ENCODE assay signal across 8 cellular contexts in genomic region chr2:19955544-19956422, GRCh38. TPM values are rescaled to one million over a fixed set of nuclear protein-coding genes. Genes with fewer than 3 reads are reported as not detected.
DNase-seq lines count a peak whose midpoint lies in the region; ATAC-seq and TF ChIP-seq lines count a peak whose summit lies in the region.

No MANE protein-coding gene starts in this region.

- intact Hi-C loops in CD8-positive, alpha-beta T cell (cut with DNase I, micrococcal nuclease) = loop anchor here (1.0 kb wide), 1 partner anchor 143 kb away; no protein-coding TSS in a partner anchor
- intact Hi-C loops in stomach (cut with DNase I; ENCODE audit: low total_unique reads) = no loop called here

- TF ChIP-seq EP300 in stomach (IDR thresholded peaks at IDR 0.05) = no peak

- POLR2A ChIA-PET in CD8-positive, alpha-beta T cell (lab: Charles Lee) = no interaction called here

- no peak overlapping the region for H3K27ac ChIP-seq in CD8-positive, alpha-beta T cell (ENCODE audit: low read depth, low read length)
- H3K27ac ChIP-seq in stomach = no peak overlapping the region

- WGBS in stomach, 5 donors = 55 to 59% (median 58%) methylated on average over 6 of the region's 6 CpGs

- CTCF ChIA-PET in CD8-positive, alpha-beta T cell (lab: Charles Lee) = interaction anchor here (1.0 to 1.9 kb wide), 6 partner anchors 9 to 145 kb away, joined by 3 to 7 read pairs (median 3); no protein-coding TSS in a partner anchor

- H3K27me3 ChIP-seq in CD8-positive, alpha-beta T cell (ENCODE audit: insufficient read depth, low read length) = no peaks in the 10 kb centered on the region
- H3K27me3 ChIP-seq in stomach = no peaks in the 10 kb centered on the region

- no peak for TF ChIP-seq POLR2A in stomach (IDR thresholded peaks at IDR 0.05)

- H3K36me3 ChIP-seq in CD8-positive, alpha-beta T cell (ENCODE audit: insufficient read depth, low read length) = no peaks in the 10 kb centered on the region
- H3K36me3 ChIP-seq in stomach = peaks cover 0 to 15% (median 5%) of the 10 kb centered on the region in 4 donors

- no peaks in the 10 kb centered on the region for H3K4me1 ChIP-seq in CD8-positive, alpha-beta T cell (ENCODE audit: insufficient read depth, low read length)
- H3K4me1 ChIP-seq in stomach = peaks cover 0 to 4% (median 0%) of the 10 kb centered on the region in 4 donors

- no peaks in the 10 kb centered on the region for H3K4me1 Mint-ChIP-seq in CD8-positive, alpha-beta T cell (ENCODE audit: low read depth)
- no peaks in the 10 kb centered on the region for H3K4me1 Mint-ChIP-seq in endothelial cell (ENCODE audit: unreplicated experiment)

- peaks cover 11% of the 10 kb centered on the region for H3K36me3 Mint-ChIP-seq in CD8-positive, alpha-beta T cell
- no peaks in the 10 kb centered on the region for H3K36me3 Mint-ChIP-seq in endothelial cell (ENCODE audit: low read depth, unreplicated experiment)

- H3K27ac Mint-ChIP-seq in CD8-positive, alpha-beta T cell = no peak overlapping the region
- H3K27ac Mint-ChIP-seq in endothelial cell (ENCODE audit: unreplicated experiment) = no peak overlapping the region

- no peaks in the 10 kb centered on the region for H3K9me3 ChIP-seq in CD8-positive, alpha-beta T cell (ENCODE audit: low read length)
- H3K9me3 ChIP-seq in stomach = no peaks in the 10 kb centered on the region

- H3K9me3 Mint-ChIP-seq in CD8-positive, alpha-beta T cell = no peaks in the 10 kb centered on the region
- H3K9me3 Mint-ChIP-seq in endothelial cell (ENCODE audit: unreplicated experiment) = no peaks in the 10 kb centered on the region

- H3K4me3 ChIP-seq in CD8-positive, alpha-beta T cell (ENCODE audit: low read depth, low read length) = no peak overlapping the region
- H3K4me3 ChIP-seq in stomach = no peak overlapping the region

- peak; percentile 1 to 56 (median 29) for DNase-seq in CD8-positive, alpha-beta T cell
- DNase-seq in NCI-H460 (ENCODE audit: extremely low read depth, low read depth) (peak; percentile 80), endothelial cell (ENCODE audit: low spot score) (peak; percentile 70), midbrain (lab: John Stamatoyannopoulos, UW) (peak; percentile 69), stomach (peak; percentile 59)
- peak; percentile 17 to 34 for DNase-seq in activated CD4-positive, alpha-beta T cell treated with anti-CD3 and anti-CD28 coated beads, Interleukin-2, amount 50 U/mL, for 48 hours

- H3K27me3 Mint-ChIP-seq in CD8-positive, alpha-beta T cell (ENCODE audit: low read depth) = no peaks in the 10 kb centered on the region
- peaks cover 1% of the 10 kb centered on the region for H3K27me3 Mint-ChIP-seq in endothelial cell (ENCODE audit: unreplicated experiment)

- H3K4me3 Mint-ChIP-seq in CD8-positive, alpha-beta T cell = no peak overlapping the region
- no peak overlapping the region for H3K4me3 Mint-ChIP-seq in endothelial cell (ENCODE audit: unreplicated experiment)

- TF ChIP-seq CTCF in CD8-positive, alpha-beta T cell (IDR thresholded peaks at IDR 0.05) = peak; percentile 81
- TF ChIP-seq CTCF in endothelial cell (IDR thresholded peaks at IDR 0.05; ENCODE audit: unreplicated experiment) (peak; percentile 73), stomach (IDR thresholded peaks at IDR 0.05) (peak in 5 of 7 experiments; percentile 40 to 74 (median 62))

- peak; percentile 73 for ATAC-seq in CD8-positive, alpha-beta T cell
- ATAC-seq in GM19043 (IDR thresholded peaks at IDR 0.05; ENCODE audit: low read depth, unreplicated experiment) = peak; percentile 98
- ATAC-seq in HG03342 (IDR thresholded peaks at IDR 0.05; ENCODE audit: unreplicated experiment) = peak; percentile 97

RNA-seq across cellular contexts. Expression of gene WDR35, which starts 34.1 kb away (rescaled TPM):
- 1 to 10 TPM; 2.4 to 2.9 TPM for total RNA-seq in CD8-positive, alpha-beta T cell
- 20.9 and 27.9 TPM in 2 replicates for total RNA-seq in NCI-H460 (2014; rRNA removed; shearing (Covaris generic))
- 50.1 and 51.7 TPM in 2 replicates for polyA plus RNA-seq in NCI-H460 (2014; cell fraction: nucleus; rRNA removed)
- total RNA-seq in endothelial cell (ENCODE audit: unreplicated experiment) (10.3 TPM), stomach (10 to 100 TPM in 2 of 5 donors, 1 to 10 TPM in 2, under 1 TPM in 1; under 0.01 to 28.3 (median 8.9) TPM)
- polyA plus RNA-seq in stomach = 1 to 10 TPM; 1.7 to 2.3 (median 2.1) TPM

RNA-seq across cellular contexts. Expression of gene TTC32, which starts 54.0 kb away (rescaled TPM):
- 10 to 100 TPM; 33.7 to 35.8 TPM for total RNA-seq in CD8-positive, alpha-beta T cell
- 32.0 and 37.9 TPM in 2 replicates for total RNA-seq in NCI-H460 (2014; rRNA removed; shearing (Covaris generic))
- 99.0 and 122 TPM in 2 replicates for polyA plus RNA-seq in NCI-H460 (2014; cell fraction: nucleus; rRNA removed)
- total RNA-seq in endothelial cell (ENCODE audit: unreplicated experiment) = 9.4 TPM
- 10 to 100 TPM in 3 of 5 donors, 1 to 10 TPM in 1, not detected in 1; 5.5 to 35.4 (median 18.9) TPM for total RNA-seq in stomach
- polyA plus RNA-seq in stomach = 10 to 100 TPM in 2 of 3 donors, 1 to 10 TPM in 1; 4.1 to 23.8 (median 19.1) TPM

RNA-seq across cellular contexts. Expression of gene MATN3, which starts 56.7 kb away (rescaled TPM):
- total RNA-seq in CD8-positive, alpha-beta T cell = not detected
- total RNA-seq in NCI-H460 (2014; rRNA removed; shearing (Covaris generic)) = 2.8 and 3.0 TPM in 2 replicates
- 5.7 and 9.5 TPM in 2 replicates for polyA plus RNA-seq in NCI-H460 (2014; cell fraction: nucleus; rRNA removed)
- total RNA-seq in endothelial cell (ENCODE audit: unreplicated experiment) (8.9 TPM), stomach (1 to 10 TPM in 2 of 5 donors, under 1 TPM in 1, not detected in 2; 0.58 to 7.0 (median 1.2) TPM)
- under 1 TPM in 2 of 3 donors, not detected in 1; 0.53 to 0.87 TPM for polyA plus RNA-seq in stomach

Comparison
In these comparisons a context has a peak if more than half of its experiments do, and no peak if none do; other contexts are left out.
1. DNase-seq: peak in every context shown above with its lines; median percentile 80 in NCI-H460; 70 in endothelial cell; 69 in midbrain; 59 in stomach; 29 in CD8-positive, alpha-beta T cell; 26 in activated CD4-positive, alpha-beta T cell treated with anti-CD3 and anti-CD28 coated beads, Interleukin-2, amount 50 U/mL, for 48 hours.